Comparison of ENCODE assay signal across 8 cellular contexts in genomic region chr6:43628392-43629103, GRCh38. TPM values are rescaled to one million over a fixed set of nuclear protein-coding genes. Genes with fewer than 3 reads are reported as not detected.
DNase-seq lines count a peak whose midpoint lies in the region; ATAC-seq, FAIRE-seq and TF ChIP-seq lines count a peak whose summit lies in the region.

No MANE protein-coding gene starts in this region.

- peak; percentile 25 for DNase-seq in activated gamma-delta T cell treated with anti-CD3 and anti-CD28 coated beads, Interleukin-2, amount 50 U/mL, for 16 hours (ENCODE audit: low read depth)
- DNase-seq in frontal cortex (ENCODE audit: low spot score in 2 of 2), result peak; percentile 29 to 34

- 2% methylated on average over 25 of the region's 25 CpGs for WGBS in urinary bladder

- H3K27ac ChIP-seq in neutrophil, result peak overlapping the region; percentile 88
- H3K27ac ChIP-seq in urinary bladder (ENCODE audit: low read depth), result peak overlapping the region; percentile 95

- no peaks in the 10 kb centered on the region for H3K27me3 ChIP-seq in neutrophil

- H3K36me3 ChIP-seq in neutrophil, result peaks cover 27% of the 10 kb centered on the region
- H3K36me3 ChIP-seq in urinary bladder (ENCODE audit: insufficient read depth), result peaks cover 3% of the 10 kb centered on the region

- FAIRE-seq in frontal cortex (lab: Jason Lieb, UNC), result no peak

- H3K4me1 ChIP-seq in neutrophil (ENCODE audit: control insufficient read depth in 1 of 2, insufficient read depth in 1 of 2, low read depth in 1 of 2, low read length in 1 of 2) (peaks cover 42 to 43% of the 10 kb centered on the region in 2 experiments), urinary bladder (ENCODE audit: insufficient read depth) (no peaks in the 10 kb centered on the region)

- TF ChIP-seq CTCF in neutrophil (IDR thresholded peaks at IDR 0.05), result no peak

- no peaks in the 10 kb centered on the region for H3K9me3 ChIP-seq in neutrophil

- peak; percentile 15 for ATAC-seq in HG03045 (IDR thresholded peaks at IDR 0.05; ENCODE audit: unreplicated experiment)
- no peak for ATAC-seq in HG03442 (IDR thresholded peaks at IDR 0.05; ENCODE audit: unreplicated experiment)

- H3K4me3 ChIP-seq in GM08714 (ENCODE audit: low read length) (peak overlapping the region; percentile 60), neutrophil (ENCODE audit: low read depth in 1 of 2, low read length in 1 of 2) (peak overlapping the region; percentile 93 to 95), urinary bladder (ENCODE audit: low read depth, low read length) (peak overlapping the region; percentile 84)

TF ChIP-seq in PFSK-1, 5 proteins besides CTCF, POLR2A, EP300 and RAD21:
- peak; percentile 63; the same call in 1 of the 2 replicates for TF ChIP-seq TAF1 (IDR thresholded peaks at IDR 0.05; ENCODE audit: borderline replicate concordance, insufficient read depth, low read length)
- TF ChIP-seq, protein P1, sequence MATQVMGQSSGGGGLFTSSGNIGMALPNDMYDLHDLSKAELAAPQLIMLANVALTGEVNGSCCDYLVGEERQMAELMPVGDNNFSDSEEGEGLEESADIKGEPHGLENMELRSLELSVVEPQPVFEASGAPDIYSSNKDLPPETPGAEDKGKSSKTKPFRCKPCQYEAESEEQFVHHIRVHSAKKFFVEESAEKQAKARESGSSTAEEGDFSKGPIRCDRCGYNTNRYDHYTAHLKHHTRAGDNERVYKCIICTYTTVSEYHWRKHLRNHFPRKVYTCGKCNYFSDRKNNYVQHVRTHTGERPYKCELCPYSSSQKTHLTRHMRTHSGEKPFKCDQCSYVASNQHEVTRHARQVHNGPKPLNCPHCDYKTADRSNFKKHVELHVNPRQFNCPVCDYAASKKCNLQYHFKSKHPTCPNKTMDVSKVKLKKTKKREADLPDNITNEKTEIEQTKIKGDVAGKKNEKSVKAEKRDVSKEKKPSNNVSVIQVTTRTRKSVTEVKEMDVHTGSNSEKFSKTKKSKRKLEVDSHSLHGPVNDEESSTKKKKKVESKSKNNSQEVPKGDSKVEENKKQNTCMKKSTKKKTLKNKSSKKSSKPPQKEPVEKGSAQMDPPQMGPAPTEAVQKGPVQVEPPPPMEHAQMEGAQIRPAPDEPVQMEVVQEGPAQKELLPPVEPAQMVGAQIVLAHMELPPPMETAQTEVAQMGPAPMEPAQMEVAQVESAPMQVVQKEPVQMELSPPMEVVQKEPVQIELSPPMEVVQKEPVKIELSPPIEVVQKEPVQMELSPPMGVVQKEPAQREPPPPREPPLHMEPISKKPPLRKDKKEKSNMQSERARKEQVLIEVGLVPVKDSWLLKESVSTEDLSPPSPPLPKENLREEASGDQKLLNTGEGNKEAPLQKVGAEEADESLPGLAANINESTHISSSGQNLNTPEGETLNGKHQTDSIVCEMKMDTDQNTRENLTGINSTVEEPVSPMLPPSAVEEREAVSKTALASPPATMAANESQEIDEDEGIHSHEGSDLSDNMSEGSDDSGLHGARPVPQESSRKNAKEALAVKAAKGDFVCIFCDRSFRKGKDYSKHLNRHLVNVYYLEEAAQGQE (IDR thresholded peaks at IDR 0.05; ENCODE audit: insufficient read depth in 1 of 2, low read depth in 2 of 2, low read length in 2 of 2), result no peak; a peak in 1 of 4 replicates

RNA-seq across cellular contexts. Expression of gene GTPBP2, which starts 0.5 kb away (rescaled TPM):
- 269 TPM for polyA plus RNA-seq in PFSK-1 (2012; ENCODE audit: insufficient read length, low read depth)
- total RNA-seq in frontal cortex (32.6 TPM), urinary bladder (36.3 TPM)
- 40.4 TPM for polyA plus RNA-seq in urinary bladder

RNA-seq across cellular contexts. Expression of gene MAD2L1BP, which starts 7.1 kb away (rescaled TPM):
- 39.7 TPM for polyA plus RNA-seq in PFSK-1 (2012; ENCODE audit: insufficient read length, low read depth)
- total RNA-seq in frontal cortex (25.3 TPM), urinary bladder (16.8 TPM)
- polyA plus RNA-seq in urinary bladder, result 25.3 TPM

RNA-seq across cellular contexts. Expression of gene RSPH9, which starts 16.3 kb away (rescaled TPM):
- polyA plus RNA-seq in PFSK-1 (2012; ENCODE audit: insufficient read length, low read depth), result 0.88 TPM
- total RNA-seq in frontal cortex (6.1 TPM), urinary bladder (1.0 TPM)
- 0.60 TPM for polyA plus RNA-seq in urinary bladder

RNA-seq across cellular contexts. Expression of gene POLH, which starts 52.6 kb away (rescaled TPM):
- polyA plus RNA-seq in PFSK-1 (2012; ENCODE audit: insufficient read length, low read depth), result 6.5 TPM
- total RNA-seq in frontal cortex, result 10.2 TPM
- 16.8 TPM for total RNA-seq in urinary bladder
- 5.7 TPM for polyA plus RNA-seq in urinary bladder

RNA-seq across cellular contexts. Expression of gene XPO5, which starts 52.7 kb away (rescaled TPM):
- polyA plus RNA-seq in PFSK-1 (2012; ENCODE audit: insufficient read length, low read depth), result 83.2 TPM
- 55.0 TPM for total RNA-seq in frontal cortex
- total RNA-seq in urinary bladder, result 23.8 TPM
- 12.6 TPM for polyA plus RNA-seq in urinary bladder
